In genomic region chr3:9875448-9875847, GRCh38 we compare ENCODE assay signal across 1 cellular context.
TF ChIP-seq lines count a peak whose summit lies in the region.

No MANE protein-coding gene starts in this region.

TF ChIP-seq in K562, 482 proteins besides CTCF, POLR2A, EP300 and RAD21:
- no peak for TF ChIP-seq POLR3G (IDR thresholded peaks at IDR 0.05; ENCODE audit: extremely low read depth, insufficient read length, insufficient replicate concordance)
- TF ChIP-seq ZNF197 (CRISPR knock-in tag; IDR thresholded peaks at IDR 0.05; ENCODE audit: low read depth) = no peak
- TF ChIP-seq SMARCE1 (IDR thresholded peaks at IDR 0.05) = no peak
- TF ChIP-seq POLR2H (tag; IDR thresholded peaks at IDR 0.05; ENCODE audit: low read depth) = no peak
- no peak for TF ChIP-seq KDM1A (IDR thresholded peaks at IDR 0.05)
- no peak for TF ChIP-seq ZNF347 (CRISPR knock-in tag; IDR thresholded peaks at IDR 0.05; ENCODE audit: low read depth)
